In the genomic region with DNA sequence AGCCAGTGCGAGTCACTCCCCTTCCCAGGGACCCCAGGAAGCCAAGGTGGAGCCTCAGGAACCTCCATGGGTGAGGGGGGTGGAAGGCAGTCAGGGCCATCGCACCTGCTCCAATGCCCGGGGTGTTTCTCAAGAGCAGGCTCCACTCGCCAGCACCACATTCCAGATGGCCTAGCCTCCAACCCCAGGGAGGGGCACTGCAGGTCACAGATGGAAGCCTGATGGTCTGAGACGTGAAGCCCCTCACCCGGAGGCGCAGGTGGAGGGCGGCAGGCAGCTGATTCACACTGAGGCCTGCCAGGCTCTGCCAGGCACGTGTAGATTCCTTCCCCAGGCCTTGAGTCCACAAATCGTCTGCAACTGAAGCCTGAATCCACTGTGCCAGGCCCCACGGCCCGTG, we compare ENCODE assay signal across 16 cellular contexts. TPM values are rescaled to one million over a fixed set of nuclear protein-coding genes. Genes with fewer than 3 reads are reported as not detected.
DNase-seq lines count a peak whose midpoint lies in the region; ATAC-seq and TF ChIP-seq lines count a peak whose summit lies in the region.
"Had no signal": no experiment of that assay in that cellular context is flagged by ENCODE, and none has a peak within 500 bp of the region (broad histone marks: within the 10 kb centered on the region; RNA-seq: fewer than 3 reads in every experiment).

No MANE protein-coding gene starts in this region.

- H3K27ac ChIP-seq in heart right ventricle (peak overlapping the region; percentile 59 to 93 (median 84)), esophagus squamous epithelium (peak overlapping the region in 3 of 4 donors; percentile 65 to 92 (median 84)), psoas muscle (peak overlapping the region; percentile 88), uterus (peak overlapping the region; percentile 86)

- peaks cover 0 to 92% (median 0%) of the 10 kb centered on the region in 9 donors for H3K36me3 ChIP-seq in heart right ventricle
- peaks cover 4 to 90% (median 13%) of the 10 kb centered on the region in 3 donors for H3K36me3 ChIP-seq in esophagus squamous epithelium
- peaks cover 5 to 36% of the 10 kb centered on the region in 2 donors for H3K36me3 ChIP-seq in psoas muscle (ENCODE audit: insufficient read depth in 1 of 2, low read depth in 1 of 2)
- H3K36me3 ChIP-seq in uterus: no peaks in the 10 kb centered on the region
- H3K36me3 ChIP-seq: prostate gland had no signal

- TF ChIP-seq CTCF in heart right ventricle (IDR thresholded peaks at IDR 0.05) (no peak), esophagus squamous epithelium (IDR thresholded peaks at IDR 0.05) (no peak), psoas muscle (IDR thresholded peaks at IDR 0.05) (no peak), uterus (IDR thresholded peaks at IDR 0.05) (no peak), omental fat pad (IDR thresholded peaks at IDR 0.05) (no peak)

- H3K4me3 ChIP-seq in heart right ventricle: no peak overlapping the region
- no peak overlapping the region for H3K4me3 ChIP-seq in esophagus squamous epithelium
- H3K4me3 ChIP-seq in psoas muscle: no peak overlapping the region
- H3K4me3 ChIP-seq in uterus: no peak overlapping the region
- H3K4me3 ChIP-seq: prostate gland had no signal

- H3K9me3 ChIP-seq in heart right ventricle (no peaks in the 10 kb centered on the region), esophagus squamous epithelium (no peaks in the 10 kb centered on the region), psoas muscle (no peaks in the 10 kb centered on the region), uterus (no peaks in the 10 kb centered on the region)
- H3K9me3 ChIP-seq: prostate gland had no signal

- intact Hi-C loops in heart right ventricle (cut with DNase I) (loop anchor here in 8 of 10 donors (5.0 to 10.0 kb wide), 9 partner anchors 41 to 454 kb away; partner anchors contain the start of genes ELL (in 2 of the 8), UBA52 (in 2 of the 8), COPE (in 1 of the 8) and DDX49 (in 1 of the 8)), Right ventricle myocardium superior (cut with DNase I) (no loop called here), esophagus squamous epithelium (cut with DNase I) (no loop called here), psoas muscle (cut with DNase I) (loop anchor here in 1 of 2 donors (10.0 kb wide), 1 partner anchor 194 kb away; no protein-coding TSS in a partner anchor), uterus (cut with DNase I; ENCODE audit: low total_unique reads) (no loop called here)

- H3K27me3 ChIP-seq in heart right ventricle (no peaks in the 10 kb centered on the region), esophagus squamous epithelium (no peaks in the 10 kb centered on the region), psoas muscle (ENCODE audit: insufficient read depth in 3 of 3, low read length in 2 of 3) (no peaks in the 10 kb centered on the region), uterus (no peaks in the 10 kb centered on the region)

- peaks cover 28 to 82% (median 71%) of the 10 kb centered on the region in 9 donors for H3K4me1 ChIP-seq in heart right ventricle
- peaks cover 21 to 77% (median 52%) of the 10 kb centered on the region in 3 donors for H3K4me1 ChIP-seq in esophagus squamous epithelium
- peaks cover 66% of the 10 kb centered on the region for H3K4me1 ChIP-seq in psoas muscle
- peaks cover 20 to 36% of the 10 kb centered on the region in 2 donors for H3K4me1 ChIP-seq in uterus

- TF ChIP-seq POLR2A in esophagus squamous epithelium (IDR thresholded peaks at IDR 0.05) (no peak), uterus (IDR thresholded peaks at IDR 0.05) (no peak)

- DNase-seq in heart right ventricle (no peak), Right ventricle myocardium superior (no peak), esophagus squamous epithelium (lab: John Stamatoyannopoulos, UW) (no peak), psoas muscle (no peak), uterus (no peak), pons (ENCODE audit: low spot score) (no peak), omental fat pad (ENCODE audit: low spot score) (no peak)
- no peak for DNase-seq in activated naive CD4-positive, alpha-beta T cell treated with Interleukin-2 at 50 U/mL for 16 hours
- DNase-seq: activated CD4-positive, alpha-beta T cell treated with anti-CD3 and anti-CD28 coated beads, Interleukin-2, amount 50 U/mL, for 48 hours; activated naive CD8-positive, alpha-beta T cell treated with anti-CD3 and anti-CD28 coated beads for 36 hours; activated T-cell treated with anti-CD3 and anti-CD28 coated beads, Interleukin-2, amount 50 U/mL, for 4 hours; CD8-positive, alpha-beta T cell; NCI-H1694 treated with DMSO at 0.1 percent for 48 hours; NCI-H510A treated with DMSO at 0.1 percent for 48 hours; SW 1271 had no signal

- WGBS in heart right ventricle, 2 donors: 76 to 80% methylated on average over 12 of the region's 12 CpGs
- 60 to 62% methylated on average over 2 to 7 of the region's 12 CpGs for WGBS in esophagus squamous epithelium, 2 donors
- WGBS in psoas muscle, 3 donors: 33 to 43% (median 37%) methylated on average over 12 of the region's 12 CpGs

- no peak for ATAC-seq in heart right ventricle
- no peak for ATAC-seq in Right ventricle myocardium superior (ENCODE audit: poor library complexity)
- peak; percentile 39 to 59 (median 56) for ATAC-seq in psoas muscle
- no peak for ATAC-seq in omental fat pad (ENCODE audit: low FRiP score)
- ATAC-seq: activated T-cell treated with anti-CD3 and anti-CD28 coated beads, Interleukin-2, amount 50 U/mL, for 4 hours; CD8-positive, alpha-beta T cell had no signal

RNA-seq across cellular contexts. Expression of gene ISYNA1, which starts 23.0 kb away (rescaled TPM):
- total RNA-seq in heart right ventricle (10 to 100 TPM; 12.6 to 40.7 (median 18.0) TPM), Right ventricle myocardium superior (26.0 TPM), esophagus squamous epithelium (10 to 100 TPM in 3 of 4 donors, 1 to 10 TPM in 1; 8.1 to 24.4 (median 14.4) TPM), psoas muscle (10 to 100 TPM in 3 of 4 donors, 1 to 10 TPM in 1; 9.8 to 17.0 (median 10.9) TPM), uterus (100 to 1,000 TPM in 2 of 4 donors, 10 to 100 TPM in 2; 56.8 to 152 (median 106) TPM), omental fat pad (10 to 100 TPM; 20.0 to 36.7 (median 29.8) TPM)
- polyA plus RNA-seq in heart right ventricle (100 to 1,000 TPM in 1 of 2 donors, 10 to 100 TPM in 1; 21.4 to 137 TPM), psoas muscle (1 to 10 TPM; 6.3 to 8.6 (median 8.0) TPM)

RNA-seq across cellular contexts. Expression of gene SSBP4, which starts 41.7 kb away (rescaled TPM):
- total RNA-seq in heart right ventricle (10 to 100 TPM; 17.6 to 47.1 (median 27.3) TPM), Right ventricle myocardium superior (30.4 TPM), esophagus squamous epithelium (10 to 100 TPM; 23.7 to 48.1 (median 26.1) TPM), psoas muscle (10 to 100 TPM; 29.1 to 46.1 (median 29.6) TPM), uterus (100 to 1,000 TPM in 1 of 4 donors, 10 to 100 TPM in 3; 23.6 to 105 (median 54.8) TPM), omental fat pad (10 to 100 TPM; 29.9 to 62.9 (median 43.7) TPM)
- polyA plus RNA-seq in heart right ventricle (10 to 100 TPM; 41.3 to 51.6 TPM), psoas muscle (10 to 100 TPM; 25.8 to 37.8 (median 28.6) TPM)

Comparison
In these comparisons a context has a peak if more than half of its experiments do, and no peak if none do; other contexts are left out.
1. intact Hi-C loops: an anchor here in heart right ventricle (5.0 to 10.0 kb wide); none called in Right ventricle myocardium superior, esophagus squamous epithelium and uterus.
2. ATAC-seq: peak in psoas muscle (4 of 4); none in heart right ventricle (0 of 8), Right ventricle myocardium superior (single experiment) and omental fat pad (single experiment).
3. Peak in every context shown above with its lines, with median percentiles within 50 percentile points of each other: H3K27ac ChIP-seq.